Comparison of ENCODE assay signal across 11 cellular contexts in genomic region chr1:79005945-79006344, GRCh38. TPM values are rescaled to one million over a fixed set of nuclear protein-coding genes. Genes with fewer than 3 reads are reported as not detected.
DNase-seq lines count a peak whose midpoint lies in the region; ATAC-seq, FAIRE-seq and TF ChIP-seq lines count a peak whose summit lies in the region.
"Had no signal": no experiment of that assay in that cellular context is flagged by ENCODE, and none has a peak within 500 bp of the region (broad histone marks: within the 10 kb centered on the region; RNA-seq: fewer than 3 reads in every experiment).

No MANE protein-coding gene starts in this region.

- peaks cover 55% of the 10 kb centered on the region for H3K79me2 ChIP-seq in endothelial cell of umbilical vein (ENCODE audit: control insufficient read depth, insufficient read depth, low read length)

- H3K4me1 ChIP-seq in HUES6 (ENCODE audit: control insufficient read depth, insufficient read depth, low read length), result no peaks in the 10 kb centered on the region
- H3K4me1 ChIP-seq in endothelial cell of umbilical vein (ENCODE audit: control insufficient read depth, extremely low read depth, insufficient read depth, low read length), result peaks cover 50% of the 10 kb centered on the region
- H3K4me1 ChIP-seq in suprapubic skin, result no peaks in the 10 kb centered on the region

- H2AFZ ChIP-seq in endothelial cell of umbilical vein (ENCODE audit: low read depth, low read length), result no peak overlapping the region

- TF ChIP-seq POLR2A in endothelial cell of umbilical vein (IDR thresholded peaks at IDR 0.05; ENCODE audit: low read depth, low read length), result no peak
- TF ChIP-seq POLR2A in suprapubic skin (IDR thresholded peaks at IDR 0.05), result no peak

- POLR2A ChIA-PET in endothelial cell of umbilical vein (lab: Charles Lee), result interaction anchor here (0.9 kb wide), 1 partner anchor 74 kb away, joined by 3 read pairs; no protein-coding TSS in a partner anchor

- in situ Hi-C loops in KBM-7 (cut with MboI; ENCODE audit: low pct_unique_long_range_greater_than_20kb, low sequenced_read_pairs), result no loop called here

- TF ChIP-seq CTCF in endothelial cell of umbilical vein (IDR thresholded peaks at IDR 0.05; ENCODE audit: extremely low read depth in 1 of 2, insufficient read depth in 1 of 2, low read depth in 1 of 2, low read length in 2 of 2), result no peak
- no peak for TF ChIP-seq CTCF in suprapubic skin (IDR thresholded peaks at IDR 0.05)

- 78% methylated on average over 4 of the region's 4 CpGs for WGBS in suprapubic skin

- no peak for FAIRE-seq in endothelial cell of umbilical vein (lab: Jason Lieb, UNC)

- peak overlapping the region; percentile 100 for H3K4me2 ChIP-seq in endothelial cell of umbilical vein (ENCODE audit: insufficient read depth, low read length)

- H3K4me3 ChIP-seq in HUES6 (ENCODE audit: low read depth, low read length) (peak overlapping the region; percentile 82), endothelial cell of umbilical vein (replicated peaks in 1 of 3; ENCODE audit: insufficient read depth in 1 of 3, low read depth in 1 of 3, low read length in 3 of 3) (peak overlapping the region; percentile 93 to 99 (median 97)), suprapubic skin (peak overlapping the region; percentile 28)

- intact Hi-C loops in endothelial cell of umbilical vein (cut with micrococcal nuclease), result loop anchor here (1.0 to 5.0 kb wide), 7 partner anchors 34 to 346 kb away; no protein-coding TSS in a partner anchor

- H3K27ac ChIP-seq in HUES6 (ENCODE audit: low read depth, low read length) (no peak overlapping the region), endothelial cell of umbilical vein (ENCODE audit: insufficient read depth, low read depth, low read length) (peak overlapping the region; percentile 97), suprapubic skin (peak overlapping the region; percentile 60)

- H3K9me3 ChIP-seq in HUES6 (ENCODE audit: control insufficient read depth, insufficient read depth, low read depth, low read length) (no peaks in the 10 kb centered on the region), endothelial cell of umbilical vein (replicated peaks; ENCODE audit: control insufficient read depth, insufficient read depth, low read length) (no peaks in the 10 kb centered on the region), suprapubic skin (no peaks in the 10 kb centered on the region)

- no peak for TF ChIP-seq EP300 in suprapubic skin (IDR thresholded peaks at IDR 0.05)

- dilution Hi-C loops in endothelial cell of umbilical vein (cut with MboI; ENCODE audit: extremely low pct_ligation_motif_present, low sequenced_read_pairs), result no loop called here

- ATAC-seq in GM21529 (IDR thresholded peaks at IDR 0.05; ENCODE audit: unreplicated experiment), result no peak
- ATAC-seq: naive thymus-derived CD8-positive, alpha-beta T cell; PC-3 had no signal

- CTCF ChIA-PET in endothelial cell of umbilical vein (lab: Charles Lee), result interaction anchor here (1.5 kb wide), 1 partner anchor 37 kb away, joined by 5 read pairs; no protein-coding TSS in a partner anchor

- no peaks in the 10 kb centered on the region for H3K36me3 ChIP-seq in HUES6 (ENCODE audit: control insufficient read depth, insufficient read depth, low read length)
- peaks cover 0 to 14% of the 10 kb centered on the region in 2 experiments for H3K36me3 ChIP-seq in endothelial cell of umbilical vein (ENCODE audit: control insufficient read depth in 2 of 2, extremely low read depth in 1 of 2, insufficient read depth in 2 of 2, low read length in 2 of 2)
- H3K36me3 ChIP-seq in suprapubic skin, result no peaks in the 10 kb centered on the region

- DNase-seq in endothelial cell of umbilical vein (ENCODE audit: low read depth, low spot score) (peak; percentile 74), lung microvascular endothelial cell (ENCODE audit: low read depth in 2 of 2) (peak; percentile 42 to 59), suprapubic skin (ENCODE audit: low spot score in 2 of 2) (no peak), NCI-H526 treated with DMSO at 0.1 percent for 48 hours (lab: John Stamatoyannopoulos, UW) (no peak), KBM-7 (no peak), amygdala (lab: John Stamatoyannopoulos, UW) (no peak)
- DNase-seq: activated effector memory CD4-positive, alpha-beta T cell treated with anti-CD3 and anti-CD28 coated beads, Interleukin-2, amount 50 U/mL, for 16 hours; naive thymus-derived CD8-positive, alpha-beta T cell; PC-3 had no signal

- H3K27me3 ChIP-seq in HUES6 (ENCODE audit: control insufficient read depth, insufficient read depth, low read length) (peaks cover 13% of the 10 kb centered on the region), endothelial cell of umbilical vein (ENCODE audit: control insufficient read depth in 2 of 2, insufficient read depth in 2 of 2, low read length in 2 of 2) (no peaks in the 10 kb centered on the region), suprapubic skin (peaks cover 9% of the 10 kb centered on the region)

- H3K9ac ChIP-seq in HUES6 (ENCODE audit: low read length), result peak overlapping the region; percentile 42
- H3K9ac ChIP-seq in endothelial cell of umbilical vein (replicated peaks; ENCODE audit: extremely low read depth, insufficient read depth, low read length), result peak overlapping the region; percentile 100

- no TSS peak for BruUV-seq in endothelial cell of umbilical vein (replicated peaks; lab: Mats Ljungman, UMichigan)

- H4K20me1 ChIP-seq in endothelial cell of umbilical vein (replicated peaks; ENCODE audit: control insufficient read depth, extremely low read depth, insufficient read depth, low read length), result no peaks in the 10 kb centered on the region

- no peaks in the 10 kb centered on the region for H3K9me1 ChIP-seq in endothelial cell of umbilical vein (replicated peaks; ENCODE audit: control insufficient read depth, extremely low read depth, insufficient read depth, low read length)

TF ChIP-seq in endothelial cell of umbilical vein, 7 proteins besides CTCF, POLR2A, EP300 and RAD21:
- peak; percentile 55 for TF ChIP-seq JUN (IDR thresholded peaks at IDR 0.05; ENCODE audit: borderline replicate concordance, insufficient read depth, insufficient read length, low read depth)
- no peak for TF ChIP-seq POLR2AphosphoS5 (IDR thresholded peaks at IDR 0.05; ENCODE audit: insufficient read depth, low read depth, low read length)

RNA-seq across cellular contexts. Expression of gene ADGRL4, which starts 0.6 kb away (rescaled TPM):
- 143 and 205 TPM in 2 replicates for total RNA-seq in endothelial cell of umbilical vein
- 120 and 140 TPM in 2 replicates for polyA plus RNA-seq in endothelial cell of umbilical vein
- 98.2 and 113 TPM in 2 replicates for polyA plus RNA-seq in endothelial cell of umbilical vein (2011; cell fraction: cytosol; rRNA removed)
- polyA plus RNA-seq in endothelial cell of umbilical vein (2011; cell fraction: nucleus; rRNA removed), result 61.6 and 91.1 TPM in 2 replicates
- polyA plus RNA-seq in endothelial cell of umbilical vein (2012), result 118 and 169 TPM in 2 replicates
- polyA minus RNA-seq in endothelial cell of umbilical vein, result 241 and 249 TPM in 2 replicates
- not detected for polyA minus RNA-seq in endothelial cell of umbilical vein (2011; cell fraction: cytosol; rRNA and poly(A)+ RNA removed)
- 65.3 and 97.1 TPM in 2 replicates for polyA minus RNA-seq in endothelial cell of umbilical vein (2011; cell fraction: nucleus; rRNA and poly(A)+ RNA removed)
- total RNA-seq in lung microvascular endothelial cell, result 77.8 and 109 TPM in 2 replicates
- 10 to 100 TPM in 2 of 4 donors, 1 to 10 TPM in 2; 2.8 to 22.4 (median 13.3) TPM for total RNA-seq in suprapubic skin
- total RNA-seq: naive thymus-derived CD8-positive, alpha-beta T cell; PC-3 had no signal
- polyA plus RNA-seq: naive thymus-derived CD8-positive, alpha-beta T cell had no signal

Comparison
In these comparisons a context has a peak if more than half of its experiments do, and no peak if none do; other contexts are left out.
1. H3K4me3 ChIP-seq: peak in every context shown above with its lines; median percentile 97 in endothelial cell of umbilical vein; 82 in HUES6; 28 in suprapubic skin.
2. DNase-seq: peak in endothelial cell of umbilical vein (single experiment) and lung microvascular endothelial cell (2 of 2); none in suprapubic skin (0 of 2), NCI-H526 treated with DMSO at 0.1 percent for 48 hours (single experiment), KBM-7 (single experiment) and amygdala (0 of 56).